ENCODE assay signal across 2 cellular contexts in the genomic region with DNA sequence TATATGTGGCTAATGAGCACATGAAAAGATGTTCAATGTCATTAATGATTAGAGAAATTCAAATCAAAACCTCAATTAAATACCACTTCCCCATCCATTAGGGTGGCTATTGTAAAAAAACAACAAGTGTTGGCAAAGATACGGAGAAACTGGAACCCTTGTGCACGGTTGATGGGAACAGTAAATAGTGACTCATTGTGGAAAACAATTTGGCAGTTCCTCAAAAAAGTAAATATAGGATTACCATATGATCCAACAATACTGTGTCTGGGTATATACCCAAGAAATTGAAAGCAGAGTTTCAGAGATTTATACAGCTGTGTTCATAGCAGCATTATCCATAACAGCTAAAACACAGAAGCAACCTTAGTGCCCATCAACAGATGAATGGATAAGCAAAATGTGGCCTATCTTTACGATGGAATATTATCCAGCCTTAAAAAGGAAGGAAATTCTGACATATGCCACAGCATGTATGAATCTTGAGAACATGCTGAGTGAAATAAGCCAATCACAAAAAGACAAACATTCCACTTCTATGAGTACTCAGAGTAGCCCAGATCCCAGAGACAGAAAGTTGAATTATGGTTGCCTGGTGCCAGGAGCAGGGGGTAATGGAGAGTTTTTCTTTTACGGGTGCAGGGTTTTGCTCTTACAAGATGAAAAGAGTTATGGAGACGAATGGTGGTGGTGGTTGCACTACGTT.
TF ChIP-seq lines count a peak whose summit lies in the region.

No MANE protein-coding gene starts in this region.

TF ChIP-seq in A549, 52 proteins besides CTCF, POLR2A, EP300 and RAD21:
- TF ChIP-seq RCOR1 (IDR thresholded peaks at IDR 0.05; ENCODE audit: low read depth, low read length) (no peak), FOSL2 (IDR thresholded peaks at IDR 0.05) (no peak), FOSL2 (CRISPR knock-in tag; IDR thresholded peaks at IDR 0.05) (peak; percentile 36; the same call in 1 of the 2 replicates), SREBF2 (IDR thresholded peaks at IDR 0.05) (no peak)
- TF ChIP-seq, protein P1, sequence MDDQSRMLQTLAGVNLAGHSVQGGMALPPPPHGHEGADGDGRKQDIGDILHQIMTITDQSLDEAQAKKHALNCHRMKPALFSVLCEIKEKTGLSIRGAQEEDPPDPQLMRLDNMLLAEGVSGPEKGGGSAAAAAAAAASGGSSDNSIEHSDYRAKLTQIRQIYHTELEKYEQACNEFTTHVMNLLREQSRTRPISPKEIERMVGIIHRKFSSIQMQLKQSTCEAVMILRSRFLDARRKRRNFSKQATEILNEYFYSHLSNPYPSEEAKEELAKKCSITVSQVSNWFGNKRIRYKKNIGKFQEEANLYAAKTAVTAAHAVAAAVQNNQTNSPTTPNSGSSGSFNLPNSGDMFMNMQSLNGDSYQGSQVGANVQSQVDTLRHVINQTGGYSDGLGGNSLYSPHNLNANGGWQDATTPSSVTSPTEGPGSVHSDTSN (IDR thresholded peaks at IDR 0.05): no peak

TF ChIP-seq in IMR-90, 13 proteins besides CTCF, POLR2A, EP300 and RAD21:
- TF ChIP-seq BHLHE40 (IDR thresholded peaks at IDR 0.05; ENCODE audit: low read depth, low read length) (peak; percentile 35; the same call in 1 of the 2 replicates), RFX5 (IDR thresholded peaks at IDR 0.05; ENCODE audit: low read depth, low read length) (no peak), RCOR1 (IDR thresholded peaks at IDR 0.05; ENCODE audit: insufficient replicate concordance, low read length) (no peak), MAZ (IDR thresholded peaks at IDR 0.05; ENCODE audit: borderline replicate concordance, low read depth, low read length) (no peak), SMC3 (IDR thresholded peaks at IDR 0.05; ENCODE audit: low read depth, low read length) (no peak), NFE2L2 (IDR thresholded peaks at IDR 0.05; ENCODE audit: low read depth, low read length) (no peak)
- TF ChIP-seq, protein P2, sequence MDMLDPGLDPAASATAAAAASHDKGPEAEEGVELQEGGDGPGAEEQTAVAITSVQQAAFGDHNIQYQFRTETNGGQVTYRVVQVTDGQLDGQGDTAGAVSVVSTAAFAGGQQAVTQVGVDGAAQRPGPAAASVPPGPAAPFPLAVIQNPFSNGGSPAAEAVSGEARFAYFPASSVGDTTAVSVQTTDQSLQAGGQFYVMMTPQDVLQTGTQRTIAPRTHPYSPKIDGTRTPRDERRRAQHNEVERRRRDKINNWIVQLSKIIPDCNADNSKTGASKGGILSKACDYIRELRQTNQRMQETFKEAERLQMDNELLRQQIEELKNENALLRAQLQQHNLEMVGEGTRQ (IDR thresholded peaks at IDR 0.05; ENCODE audit: low read depth, low read length): no peak
